2 cellular contexts compared by ENCODE assay signal in the genomic region with DNA sequence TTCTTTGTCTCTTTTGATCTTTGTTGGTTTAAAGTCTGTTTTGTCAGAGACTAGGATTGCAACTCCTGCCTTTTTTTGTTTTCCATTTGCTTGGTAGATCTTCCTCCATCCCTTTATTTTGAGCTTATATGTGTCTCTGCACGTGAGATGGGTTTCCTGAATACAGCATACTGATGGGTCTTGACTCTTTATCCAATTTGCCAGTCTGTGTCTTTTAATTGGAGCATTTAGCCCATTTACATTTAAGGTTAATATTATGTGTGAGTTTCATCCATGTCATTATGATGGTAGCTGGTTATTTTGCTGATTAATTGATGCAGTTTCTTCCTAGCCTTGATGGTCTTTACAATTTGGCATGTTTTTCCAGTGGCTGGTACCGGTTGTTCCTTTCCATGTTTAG.
DNase-seq lines count a peak whose midpoint lies in the region; ATAC-seq, FAIRE-seq and TF ChIP-seq lines count a peak whose summit lies in the region.
"Not testable (repeated sequence)": the region's sequence is repeated elsewhere in the genome, so short reads cannot be mapped to it uniquely, and the experiment has no call there.

No MANE protein-coding gene starts in this region.

- TF ChIP-seq CTCF in HEK293 (tag by site-specific recombination; IDR thresholded peaks at IDR 0.05); K562 (IDR thresholded peaks at IDR 0.05 in 2 of 3, conservative IDR thresholded peaks at IDR 0.05 in 1 of 3; ENCODE audit: insufficient read depth in 2 of 3, low read depth in 1 of 3, low read length in 3 of 3): not testable (repeated sequence)

- not testable (repeated sequence) for H3K4me1 ChIP-seq in HEK293 (ENCODE audit: control insufficient read depth, insufficient read depth, low read length); K562 (replicated peaks in 1 of 2; ENCODE audit: control insufficient read depth in 2 of 2, insufficient read depth in 2 of 2, low read length in 2 of 2)

- not testable (repeated sequence) for ATAC-seq in K562

- not testable (repeated sequence) for FAIRE-seq in K562 (lab: Jason Lieb, UNC)

- not testable (repeated sequence) for TF ChIP-seq POLR2A in K562 (conservative IDR thresholded peaks at IDR 0.05)

- in situ Hi-C loops in K562 (cut with MboI), result not testable (repeated sequence)

- POLR2A ChIA-PET in HEK293 (lab: Yijun Ruan, JAX); K562 (lab: Yijun Ruan, JAX): not testable (repeated sequence)

- DNase-seq in K562 (ENCODE audit: extremely low read depth in 1 of 4, low spot score in 3 of 4), result not testable (repeated sequence)

- H3K27ac ChIP-seq in HEK293 (ENCODE audit: extremely low read depth, low read depth, low read length); K562 (ENCODE audit: extremely low read depth, low read depth, low read length): not testable (repeated sequence)

- H3K4me3 ChIP-seq in HEK293 (ENCODE audit: low read depth, low read length); K562: not testable (repeated sequence)

- not testable (repeated sequence) for H3K36me3 ChIP-seq in HEK293 (ENCODE audit: control insufficient read depth in 2 of 2, insufficient read depth in 1 of 2, low read length in 2 of 2); K562 (ENCODE audit: control insufficient read depth, insufficient read depth, low read length)

- BruUV-seq in K562 (replicated peaks; lab: Mats Ljungman, UMichigan), result not testable (repeated sequence)

- H3K4me2 ChIP-seq in K562 (ENCODE audit: insufficient read depth, low read length), result not testable (repeated sequence)

- H2AFZ ChIP-seq in K562 (ENCODE audit: low read depth, low read length), result not testable (repeated sequence)

- not testable (repeated sequence) for H3K9me3 ChIP-seq in HEK293 (ENCODE audit: control insufficient read depth, insufficient read depth, low read depth, low read length); K562 (replicated peaks; ENCODE audit: control insufficient read depth, insufficient read depth, low read depth, low read length)

- TF ChIP-seq RAD21 in K562 (CRISPR knock-in tag; conservative IDR thresholded peaks at IDR 0.05 in 1 of 2, IDR thresholded peaks at IDR 0.05 in 1 of 2), result not testable (repeated sequence)

- intact Hi-C loops in K562 (cut with micrococcal nuclease), result not testable (repeated sequence)

- H3K27me3 ChIP-seq in K562 (ENCODE audit: control insufficient read depth in 2 of 2, insufficient read depth in 2 of 2, low read length in 2 of 2), result not testable (repeated sequence)

- not testable (repeated sequence) for H4K20me1 ChIP-seq in K562 (replicated peaks; ENCODE audit: control insufficient read depth, insufficient read depth, low read length)

- CTCF ChIA-PET in HEK293 (lab: Yijun Ruan, JAX); K562 (lab: Yijun Ruan, JAX; ENCODE audit: low intra/inter-chr PET ratio): not testable (repeated sequence)

- H3K79me2 ChIP-seq in K562 (ENCODE audit: control insufficient read depth, insufficient read depth, low read length), result not testable (repeated sequence)

- not testable (repeated sequence) for TF ChIP-seq EP300 in K562 (IDR thresholded peaks at IDR 0.05; ENCODE audit: low read length)

- not testable (repeated sequence) for H3K9me1 ChIP-seq in K562 (ENCODE audit: control insufficient read depth, insufficient read depth, low read length)

- whole genome bisulfite sequencing in K562 (ENCODE audit: insufficient coverage, low coverage, missing lambda C conversion rate), result 83% methylated on average over 1 of the region's 2 CpGs

- H3K9ac ChIP-seq in K562 (ENCODE audit: insufficient read depth in 1 of 2, low read depth in 2 of 2, low read length in 2 of 2), result not testable (repeated sequence)

TF ChIP-seq in HEK293, 187 proteins besides CTCF, POLR2A, EP300 and RAD21:
- TF ChIP-seq ZNF529 (tag by site-specific recombination; IDR thresholded peaks at IDR 0.05; ENCODE audit: insufficient replicate concordance), result peak; percentile 60
TF ChIP-seq in HEK293: peak in this region for 1; not testable (repeated sequence) for 186.

TF ChIP-seq in K562, 482 proteins besides CTCF, POLR2A, EP300 and RAD21:
- peak; percentile 59 for TF ChIP-seq ZNF507 (tag; conservative IDR thresholded peaks at IDR 0.05)
